1 cellular context compared by ENCODE assay signal in genomic region chr1:121522061-121522759, GRCh38.
A peak's percentile ranks its signal among the peaks of the same experiment; 100 is the strongest.
TF ChIP-seq lines count a peak whose summit lies in the region.

No MANE protein-coding gene starts in this region.

TF ChIP-seq in HepG2, 621 proteins besides CTCF, POLR2A, EP300 and RAD21 (continued from another document and continues in another):
- TF ChIP-seq, protein P1, sequence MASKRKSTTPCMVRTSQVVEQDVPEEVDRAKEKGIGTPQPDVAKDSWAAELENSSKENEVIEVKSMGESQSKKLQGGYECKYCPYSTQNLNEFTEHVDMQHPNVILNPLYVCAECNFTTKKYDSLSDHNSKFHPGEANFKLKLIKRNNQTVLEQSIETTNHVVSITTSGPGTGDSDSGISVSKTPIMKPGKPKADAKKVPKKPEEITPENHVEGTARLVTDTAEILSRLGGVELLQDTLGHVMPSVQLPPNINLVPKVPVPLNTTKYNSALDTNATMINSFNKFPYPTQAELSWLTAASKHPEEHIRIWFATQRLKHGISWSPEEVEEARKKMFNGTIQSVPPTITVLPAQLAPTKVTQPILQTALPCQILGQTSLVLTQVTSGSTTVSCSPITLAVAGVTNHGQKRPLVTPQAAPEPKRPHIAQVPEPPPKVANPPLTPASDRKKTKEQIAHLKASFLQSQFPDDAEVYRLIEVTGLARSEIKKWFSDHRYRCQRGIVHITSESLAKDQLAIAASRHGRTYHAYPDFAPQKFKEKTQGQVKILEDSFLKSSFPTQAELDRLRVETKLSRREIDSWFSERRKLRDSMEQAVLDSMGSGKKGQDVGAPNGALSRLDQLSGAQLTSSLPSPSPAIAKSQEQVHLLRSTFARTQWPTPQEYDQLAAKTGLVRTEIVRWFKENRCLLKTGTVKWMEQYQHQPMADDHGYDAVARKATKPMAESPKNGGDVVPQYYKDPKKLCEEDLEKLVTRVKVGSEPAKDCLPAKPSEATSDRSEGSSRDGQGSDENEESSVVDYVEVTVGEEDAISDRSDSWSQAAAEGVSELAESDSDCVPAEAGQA (IDR thresholded peaks at IDR 0.05; ENCODE audit: low read depth): no peak
- TF ChIP-seq, protein P1 (CRISPR knock-in tag; IDR thresholded peaks at IDR 0.05; ENCODE audit: borderline replicate concordance): no peak
- no peak for TF ChIP-seq NFRKB (IDR thresholded peaks at IDR 0.05)
- TF ChIP-seq ZNF136 (CRISPR knock-in tag; IDR thresholded peaks at IDR 0.05; ENCODE audit: low read depth): no peak; the same call in 1 of the 2 replicates
- no peak for TF ChIP-seq SP1 (IDR thresholded peaks at IDR 0.05)
- TF ChIP-seq SP1 (CRISPR knock-in tag; IDR thresholded peaks at IDR 0.05): no peak
- TF ChIP-seq E2F1 (CRISPR knock-in tag; IDR thresholded peaks at IDR 0.05): no peak; the same call in 1 of the 2 replicates
- TF ChIP-seq, protein P2, sequence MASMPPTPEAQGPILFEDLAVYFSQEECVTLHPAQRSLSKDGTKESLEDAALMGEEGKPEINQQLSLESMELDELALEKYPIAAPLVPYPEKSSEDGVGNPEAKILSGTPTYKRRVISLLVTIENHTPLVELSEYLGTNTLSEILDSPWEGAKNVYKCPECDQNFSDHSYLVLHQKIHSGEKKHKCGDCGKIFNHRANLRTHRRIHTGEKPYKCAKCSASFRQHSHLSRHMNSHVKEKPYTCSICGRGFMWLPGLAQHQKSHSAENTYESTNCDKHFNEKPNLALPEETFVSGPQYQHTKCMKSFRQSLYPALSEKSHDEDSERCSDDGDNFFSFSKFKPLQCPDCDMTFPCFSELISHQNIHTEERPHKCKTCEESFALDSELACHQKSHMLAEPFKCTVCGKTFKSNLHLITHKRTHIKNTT (CRISPR knock-in tag; IDR thresholded peaks at IDR 0.05): no peak
- no peak for TF ChIP-seq ZZZ3 (CRISPR knock-in tag; IDR thresholded peaks at IDR 0.05; ENCODE audit: borderline replicate concordance)
- peak; percentile 54; the same call in 1 of the 2 replicates for TF ChIP-seq ZNF792 (CRISPR knock-in tag; IDR thresholded peaks at IDR 0.05)
- no peak for TF ChIP-seq ZNF543 (CRISPR knock-in tag; IDR thresholded peaks at IDR 0.05)
- no peak for TF ChIP-seq PBX3 (CRISPR knock-in tag; IDR thresholded peaks at IDR 0.05; ENCODE audit: borderline replicate concordance)
- TF ChIP-seq BCL6 (CRISPR knock-in tag; IDR thresholded peaks at IDR 0.05): peak; percentile 86
- no peak for TF ChIP-seq AGO2 (optimal IDR thresholded peaks at IDR 0.05; ENCODE audit: low read depth, low read length)
- TF ChIP-seq ZNF224 (CRISPR knock-in tag; IDR thresholded peaks at IDR 0.05): no peak
- TF ChIP-seq DDIT3 (CRISPR knock-in tag; IDR thresholded peaks at IDR 0.05): no peak
- TF ChIP-seq IKZF4 (CRISPR knock-in tag; IDR thresholded peaks at IDR 0.05; ENCODE audit: borderline replicate concordance, low read depth, not compliant biosample characterization): no peak
- TF ChIP-seq, protein P3, sequence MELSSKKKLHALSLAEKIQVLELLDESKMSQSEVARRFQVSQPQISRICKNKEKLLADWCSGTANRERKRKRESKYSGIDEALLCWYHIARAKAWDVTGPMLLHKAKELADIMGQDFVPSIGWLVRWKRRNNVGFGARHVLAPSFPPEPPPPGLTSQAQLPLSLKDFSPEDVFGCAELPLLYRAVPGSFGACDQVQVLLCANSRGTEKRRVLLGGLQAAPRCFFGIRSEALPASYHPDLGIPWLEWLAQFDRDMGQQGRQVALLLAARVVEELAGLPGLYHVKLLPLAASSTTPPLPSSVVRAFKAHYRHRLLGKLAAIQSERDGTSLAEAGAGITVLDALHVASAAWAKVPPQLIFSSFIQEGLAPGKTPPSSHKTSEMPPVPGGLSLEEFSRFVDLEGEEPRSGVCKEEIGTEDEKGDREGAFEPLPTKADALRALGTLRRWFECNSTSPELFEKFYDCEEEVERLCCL (CRISPR knock-in tag; IDR thresholded peaks at IDR 0.05; ENCODE audit: borderline replicate concordance): no peak
- TF ChIP-seq ZBTB7B (CRISPR knock-in tag; IDR thresholded peaks at IDR 0.05): peak; percentile 50; the same call in 1 of the 2 replicates
- TF ChIP-seq ZNF430 (CRISPR knock-in tag; IDR thresholded peaks at IDR 0.05): peak; percentile 39; the same call in 1 of the 2 replicates
- TF ChIP-seq YEATS4 (CRISPR knock-in tag; IDR thresholded peaks at IDR 0.05; ENCODE audit: borderline replicate concordance): peak; percentile 61; the same call in 1 of the 2 replicates
- no peak for TF ChIP-seq CENPX (CRISPR knock-in tag; IDR thresholded peaks at IDR 0.05)
- TF ChIP-seq HNF4A (CRISPR knock-in tag; IDR thresholded peaks at IDR 0.05): peak; percentile 93
- peak; percentile 52; the same call in 1 of the 2 replicates for TF ChIP-seq LCORL (IDR thresholded peaks at IDR 0.05)
- peak; percentile 47; the same call in 1 of the 2 replicates for TF ChIP-seq LCORL (CRISPR knock-in tag; IDR thresholded peaks at IDR 0.05)
- TF ChIP-seq SKIL (CRISPR knock-in tag; IDR thresholded peaks at IDR 0.05; ENCODE audit: borderline replicate concordance): peak; percentile 66; the same call in 1 of the 2 replicates
- no peak for TF ChIP-seq STAT5B (CRISPR knock-in tag; IDR thresholded peaks at IDR 0.05)
- peak; percentile 99 for TF ChIP-seq HNF1B (CRISPR knock-in tag; IDR thresholded peaks at IDR 0.05)
- no peak for TF ChIP-seq SRSF1 (optimal IDR thresholded peaks at IDR 0.05; ENCODE audit: low read depth, low read length)
- no peak for TF ChIP-seq AHR (CRISPR knock-in tag; IDR thresholded peaks at IDR 0.05)
- TF ChIP-seq CBX2 (IDR thresholded peaks at IDR 0.05; ENCODE audit: low read depth, low read length): no peak
- TF ChIP-seq CBX2 (CRISPR knock-in tag; IDR thresholded peaks at IDR 0.05; ENCODE audit: low read depth): no peak
- TF ChIP-seq XBP1 (CRISPR knock-in tag; IDR thresholded peaks at IDR 0.05): no peak
- TF ChIP-seq ZNF589 (CRISPR knock-in tag; conservative IDR thresholded peaks at IDR 0.05): no peak
- TF ChIP-seq MATR3 (CRISPR knock-in tag; IDR thresholded peaks at IDR 0.05): no peak
- no peak for TF ChIP-seq HES4 (CRISPR knock-in tag; IDR thresholded peaks at IDR 0.05; ENCODE audit: borderline replicate concordance)
- TF ChIP-seq, protein P4, sequence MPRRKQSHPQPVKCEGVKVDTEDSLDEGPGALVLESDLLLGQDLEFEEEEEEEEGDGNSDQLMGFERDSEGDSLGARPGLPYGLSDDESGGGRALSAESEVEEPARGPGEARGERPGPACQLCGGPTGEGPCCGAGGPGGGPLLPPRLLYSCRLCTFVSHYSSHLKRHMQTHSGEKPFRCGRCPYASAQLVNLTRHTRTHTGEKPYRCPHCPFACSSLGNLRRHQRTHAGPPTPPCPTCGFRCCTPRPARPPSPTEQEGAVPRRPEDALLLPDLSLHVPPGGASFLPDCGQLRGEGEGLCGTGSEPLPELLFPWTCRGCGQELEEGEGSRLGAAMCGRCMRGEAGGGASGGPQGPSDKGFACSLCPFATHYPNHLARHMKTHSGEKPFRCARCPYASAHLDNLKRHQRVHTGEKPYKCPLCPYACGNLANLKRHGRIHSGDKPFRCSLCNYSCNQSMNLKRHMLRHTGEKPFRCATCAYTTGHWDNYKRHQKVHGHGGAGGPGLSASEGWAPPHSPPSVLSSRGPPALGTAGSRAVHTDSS (CRISPR knock-in tag; conservative IDR thresholded peaks at IDR 0.05): no peak
- TF ChIP-seq NFKB2 (CRISPR knock-in tag; IDR thresholded peaks at IDR 0.05; ENCODE audit: borderline replicate concordance): no peak
- TF ChIP-seq ZNF556 (CRISPR knock-in tag; IDR thresholded peaks at IDR 0.05; ENCODE audit: borderline replicate concordance): no peak
- TF ChIP-seq TOPORS (CRISPR knock-in tag; IDR thresholded peaks at IDR 0.05): no peak
- peak; percentile 41; the same call in 1 of the 2 replicates for TF ChIP-seq ARID4A (CRISPR knock-in tag; IDR thresholded peaks at IDR 0.05; ENCODE audit: borderline replicate concordance)
